Comparison of ENCODE assay signal across 21 cellular contexts in genomic region chr12:98421336-98421735, GRCh38.
A peak's percentile ranks its signal among the peaks of the same experiment; 100 is the strongest.
DNase-seq lines count a peak whose midpoint lies in the region; ATAC-seq and TF ChIP-seq lines count a peak whose summit lies in the region.
"Had no signal": no experiment of that assay in that cellular context is flagged by ENCODE, and none has a peak within 500 bp of the region (broad histone marks: within the 10 kb centered on the region; RNA-seq: fewer than 3 reads in every experiment).

No MANE protein-coding gene starts in this region.

- H3K4me2 ChIP-seq in neuronal stem cell (ENCODE audit: insufficient read depth, low read length, poor library complexity, severe bottlenecking) (no peak overlapping the region), smooth muscle cell (no peak overlapping the region)
- H3K4me2 ChIP-seq: BLaER1, KMS-11 had no signal

- H3K27me3 ChIP-seq in neuronal stem cell (ENCODE audit: control insufficient read depth in 3 of 3, insufficient read depth in 3 of 3, low read depth in 1 of 3, low read length in 3 of 3) (no peaks in the 10 kb centered on the region), smooth muscle cell (ENCODE audit: low read depth) (no peaks in the 10 kb centered on the region)
- H3K27me3 ChIP-seq: BLaER1 had no signal

- H4K20me1 ChIP-seq in smooth muscle cell (ENCODE audit: low read depth): no peaks in the 10 kb centered on the region
- H4K20me1 ChIP-seq: BLaER1 had no signal

- no peaks in the 10 kb centered on the region for H3K9me3 ChIP-seq in neuronal stem cell (replicated peaks in 1 of 2; ENCODE audit: control insufficient read depth in 2 of 2, insufficient read depth in 1 of 2, low read depth in 1 of 2, low read length in 2 of 2)
- H3K9me3 ChIP-seq in smooth muscle cell (replicated peaks; ENCODE audit: low read depth): no peaks in the 10 kb centered on the region
- H3K9me3 ChIP-seq: BLaER1 had no signal

- ATAC-seq in GM21360 (IDR thresholded peaks at IDR 0.05; ENCODE audit: unreplicated experiment): no peak

- H3F3A ChIP-seq in smooth muscle cell (ENCODE audit: low read depth): peaks cover 15% of the 10 kb centered on the region

- H2BK12ac ChIP-seq in neuronal stem cell (ENCODE audit: low read length): peak overlapping the region; percentile 14

- peak overlapping the region; percentile 4 for H2BK5ac ChIP-seq in neuronal stem cell (ENCODE audit: low read length)

- no peak overlapping the region for H2AFZ ChIP-seq in neuronal stem cell (ENCODE audit: low read length)
- no peak overlapping the region for H2AFZ ChIP-seq in smooth muscle cell (ENCODE audit: low read depth)

- no peak overlapping the region for H4K8ac ChIP-seq in neuronal stem cell (ENCODE audit: low read depth, low read length)

- no peak overlapping the region for H2AK5ac ChIP-seq in neuronal stem cell (ENCODE audit: low read depth, low read length)

- H3K4me3 ChIP-seq in neuronal stem cell (ENCODE audit: low read length in 2 of 2) (no peak overlapping the region), smooth muscle cell (no peak overlapping the region)
- H3K4me3 ChIP-seq: BLaER1, SK-N-MC had no signal

- H3K14ac ChIP-seq in neuronal stem cell (ENCODE audit: low read length): no peak overlapping the region

- H3K4me1 ChIP-seq in neuronal stem cell (ENCODE audit: control insufficient read depth in 2 of 2, insufficient read depth in 1 of 2, low read depth in 1 of 2, low read length in 2 of 2): peaks cover 7 to 9% of the 10 kb centered on the region in 2 donors
- peaks cover 14% of the 10 kb centered on the region for H3K4me1 ChIP-seq in smooth muscle cell (ENCODE audit: low read depth)

- TF ChIP-seq CTCF in smooth muscle cell (IDR thresholded peaks at IDR 0.05; ENCODE audit: borderline replicate concordance, insufficient read depth, poor library complexity, severe bottlenecking): no peak

- DNase-seq in NCI-H1105 treated with DMSO at 0.1 percent for 48 hours (lab: John Stamatoyannopoulos, UW) (peak; percentile 34), NCI-H1105 (lab: John Stamatoyannopoulos, UW) (no peak), NCI-H446 treated with DMSO at 0.1 percent for 48 hours (lab: John Stamatoyannopoulos, UW) (peak; percentile 73), SHP77 treated with DMSO at 0.1 percent for 48 hours (lab: John Stamatoyannopoulos, UW) (peak; percentile 19), neuronal stem cell (ENCODE audit: low spot score) (no peak), smooth muscle cell (lab: John Stamatoyannopoulos, UW; ENCODE audit: unreplicated experiment) (no peak)
- DNase-seq in activated CD4-positive, alpha-beta T cell treated with anti-CD3 and anti-CD28 coated beads, Interleukin-2, amount 50 U/mL, for 4 hours: no peak
- DNase-seq: ACHN; CD4-positive, alpha-beta T cell; COR-L47; DMS153; GDM1; IMR-90; NCI-H1417 treated with DMSO at 0.1 percent for 48 hours; NCI-H1930; Right ventricle myocardium superior had no signal

- H2BK15ac ChIP-seq in neuronal stem cell (ENCODE audit: low read length): peak overlapping the region; percentile 54

- H3K79me2 ChIP-seq in smooth muscle cell (ENCODE audit: low read depth): no peaks in the 10 kb centered on the region

- H4K91ac ChIP-seq in neuronal stem cell (ENCODE audit: low read depth, low read length, poor library complexity): no peak overlapping the region

- no peak overlapping the region for H3K4ac ChIP-seq in neuronal stem cell (ENCODE audit: low read length)

- H3K36me3 ChIP-seq in neuronal stem cell (replicated peaks in 1 of 2; ENCODE audit: control insufficient read depth in 2 of 2, insufficient read depth in 2 of 2, low read length in 2 of 2): no peaks in the 10 kb centered on the region
- no peaks in the 10 kb centered on the region for H3K36me3 ChIP-seq in smooth muscle cell (ENCODE audit: low read depth)
- H3K36me3 ChIP-seq: BLaER1 had no signal

- H3K18ac ChIP-seq in neuronal stem cell (ENCODE audit: low read length): no peak overlapping the region

- WGBS in neuronal stem cell (ENCODE audit: extremely low coverage in 2 of 2, insufficient read length in 2 of 2, insufficient replicate concordance in 1 of 2), 2 donors: no CpG with 5 or more reads among the region's 9 CpGs
- WGBS in smooth muscle cell (ENCODE audit: low lambda C conversion rate): 94% methylated on average over 9 of the region's 9 CpGs

- H2BK120ac ChIP-seq in neuronal stem cell (ENCODE audit: low read depth, low read length): no peak overlapping the region

- H3K27ac ChIP-seq in neuronal stem cell (replicated peaks; ENCODE audit: low read length): no peak overlapping the region
- no peak overlapping the region for H3K27ac ChIP-seq in smooth muscle cell (ENCODE audit: low read depth)
- H3K27ac ChIP-seq: 22Rv1, BLaER1, KMS-11, SK-N-MC had no signal

- H3K79me1 ChIP-seq in neuronal stem cell (ENCODE audit: low read depth, low read length): no peaks in the 10 kb centered on the region

- H3K23ac ChIP-seq in neuronal stem cell (ENCODE audit: low read depth, low read length, poor library complexity): no peak overlapping the region

- H3K9ac ChIP-seq in neuronal stem cell (ENCODE audit: low read depth, low read length, poor library complexity): no peak overlapping the region
- H3K9ac ChIP-seq in smooth muscle cell (ENCODE audit: low read depth): no peak overlapping the region
- H3K9ac ChIP-seq: BLaER1, KMS-11 had no signal

Comparison
In these comparisons a context has a peak if more than half of its experiments do, and no peak if none do; other contexts are left out.
1. DNase-seq: peak in NCI-H1105 treated with DMSO at 0.1 percent for 48 hours (single experiment), NCI-H446 treated with DMSO at 0.1 percent for 48 hours (single experiment) and SHP77 treated with DMSO at 0.1 percent for 48 hours (single experiment); none in NCI-H1105 (single experiment), neuronal stem cell (single experiment), smooth muscle cell (single experiment) and activated CD4-positive, alpha-beta T cell treated with anti-CD3 and anti-CD28 coated beads, Interleukin-2, amount 50 U/mL, for 4 hours (0 of 2).